In genomic region chr11:95508219-95508880, GRCh38 we compare ENCODE assay signal across 1 cellular context.
TF ChIP-seq lines count a peak whose summit lies in the region.

No MANE protein-coding gene starts in this region.

TF ChIP-seq in HEK293, 187 proteins besides CTCF, POLR2A, EP300 and RAD21 (continued from another document):
- TF ChIP-seq ZBTB48 (tag by site-specific recombination; IDR thresholded peaks at IDR 0.05) (no peak), ZBTB6 (tag by site-specific recombination; IDR thresholded peaks at IDR 0.05) (no peak), ZBTB17 (tag by site-specific recombination; IDR thresholded peaks at IDR 0.05) (peak; percentile 9; the same call in 1 of the 2 replicates), ZNF658 (tag by site-specific recombination; IDR thresholded peaks at IDR 0.05) (no peak), MZF1 (tag by site-specific recombination; IDR thresholded peaks at IDR 0.05; ENCODE audit: borderline replicate concordance) (no peak), ZNF266 (tag by site-specific recombination; IDR thresholded peaks at IDR 0.05; ENCODE audit: low read depth) (no peak)
TF ChIP-seq in HEK293: peak in this region for 1.
